ENCODE assay signal across 9 cellular contexts in the genomic region with DNA sequence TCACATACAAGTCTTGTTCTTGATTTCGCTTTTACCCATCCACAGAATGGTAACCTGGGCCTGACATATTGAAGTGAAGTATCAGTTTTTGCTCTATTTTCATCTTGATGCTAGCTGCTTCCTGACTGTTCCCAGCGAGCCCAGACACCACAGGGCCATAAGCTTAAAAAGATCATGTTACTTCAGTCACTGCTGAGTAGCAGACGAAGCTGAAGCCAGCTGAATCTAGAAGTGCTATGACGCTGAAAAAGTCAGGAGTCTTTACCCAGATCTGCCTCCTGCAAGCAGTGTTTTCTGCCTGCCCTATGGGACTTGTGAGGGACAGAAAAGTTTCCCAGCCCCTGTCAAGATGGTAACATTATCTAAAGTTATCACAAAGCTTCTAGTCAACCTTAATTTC. TPM values are rescaled to one million over a fixed set of nuclear protein-coding genes. Genes with fewer than 3 reads are reported as not detected.
DNase-seq lines count a peak whose midpoint lies in the region; ATAC-seq, FAIRE-seq and TF ChIP-seq lines count a peak whose summit lies in the region.
"Had no signal": no experiment of that assay in that cellular context is flagged by ENCODE, and none has a peak within 500 bp of the region (broad histone marks: within the 10 kb centered on the region; RNA-seq: fewer than 3 reads in every experiment).

No MANE protein-coding gene starts in this region.

- no peak overlapping the region for H3K9ac ChIP-seq in kidney (ENCODE audit: low read length in 2 of 2)

- H3K4me1 ChIP-seq in kidney (ENCODE audit: control insufficient read depth in 1 of 2, insufficient read depth in 1 of 2, low read depth in 1 of 2, low read length in 2 of 2) (peaks cover 16 to 25% of the 10 kb centered on the region in 2 donors), spleen (peaks cover 0 to 30% (median 18%) of the 10 kb centered on the region in 6 donors)

- ATAC-seq in stimulated activated naive CD8-positive, alpha-beta T cell treated with anti-CD3 and anti-CD28 coated beads, Interleukin-15, amount 100 ng/mL, for 72 hours = no peak

- no peaks in the 10 kb centered on the region for H3K27me3 Mint-ChIP-seq in stimulated activated naive CD8-positive, alpha-beta T cell treated with anti-CD3 and anti-CD28 coated beads, Interleukin-15, amount 100 ng/mL, for 72 hours

- intact Hi-C loops in kidney (cut with DNase I) (no loop called here), posterior vena cava (cut with DNase I) (no loop called here), spleen (cut with DNase I; ENCODE audit: low total_unique reads) (no loop called here)

- no peak for TF ChIP-seq POLR2A in spleen (IDR thresholded peaks at IDR 0.05)

- no peak overlapping the region for H3K27ac Mint-ChIP-seq in stimulated activated naive CD8-positive, alpha-beta T cell treated with anti-CD3 and anti-CD28 coated beads, Interleukin-15, amount 100 ng/mL, for 72 hours

- H3K27ac ChIP-seq in kidney (ENCODE audit: low read depth in 2 of 2, low read length in 2 of 2) (peak overlapping the region; percentile 24 to 36), spleen (no peak overlapping the region)

- no peak overlapping the region for H3K4me3 Mint-ChIP-seq in stimulated activated naive CD8-positive, alpha-beta T cell treated with anti-CD3 and anti-CD28 coated beads, Interleukin-15, amount 100 ng/mL, for 72 hours

- 70 to 87% (median 80%) methylated on average over 4 of the region's 4 CpGs for WGBS in spleen, 5 donors

- FAIRE-seq in kidney (lab: Jason Lieb, UNC) = no peak

- H3K4me1 Mint-ChIP-seq in stimulated activated naive CD8-positive, alpha-beta T cell treated with anti-CD3 and anti-CD28 coated beads, Interleukin-15, amount 100 ng/mL, for 72 hours = peaks cover 22% of the 10 kb centered on the region

- DNase-seq in Ammon's horn (ENCODE audit: low spot score) = peak; percentile 18
- DNase-seq in NCI-H82 (lab: John Stamatoyannopoulos, UW) = peak; percentile 79
- no peak for DNase-seq in kidney
- no peak for DNase-seq in stimulated activated naive CD8-positive, alpha-beta T cell treated with anti-CD3 and anti-CD28 coated beads, Interleukin-15, amount 100 ng/mL, for 72 hours
- no peak for DNase-seq in posterior vena cava (ENCODE audit: low spot score)
- DNase-seq in spleen = no peak
- DNase-seq: activated naive CD4-positive, alpha-beta T cell; stimulated activated CD4-positive, alpha-beta T cell treated with anti-CD3 and anti-CD28 coated beads, Interleukin-12 subunit alpha, Interleukin-12 subunit beta, amount 100 ng/mL, for 4 hours had no signal

- H3K36me3 ChIP-seq in kidney (ENCODE audit: control insufficient read depth in 1 of 2, insufficient read depth in 2 of 2, low read length in 2 of 2) (no peaks in the 10 kb centered on the region), spleen (no peaks in the 10 kb centered on the region)

- H3K9me3 Mint-ChIP-seq in stimulated activated naive CD8-positive, alpha-beta T cell treated with anti-CD3 and anti-CD28 coated beads, Interleukin-15, amount 100 ng/mL, for 72 hours = no peaks in the 10 kb centered on the region
- H3K9me3 Mint-ChIP-seq: IgD-negative memory B cell had no signal

- TF ChIP-seq CTCF in kidney (IDR thresholded peaks at IDR 0.05; ENCODE audit: borderline replicate concordance, extremely low read depth, insufficient read depth) (no peak), spleen (IDR thresholded peaks at IDR 0.05 in 8 of 11, conservative IDR thresholded peaks at IDR 0.05 in 3 of 11) (no peak)

- H3K9me3 ChIP-seq in kidney (ENCODE audit: control insufficient read depth in 1 of 2, low read length in 2 of 2) (no peaks in the 10 kb centered on the region), spleen (no peaks in the 10 kb centered on the region)

- H3K4me3 ChIP-seq in kidney (ENCODE audit: low read length in 2 of 2) = no peak overlapping the region
- no peak overlapping the region for H3K4me3 ChIP-seq in spleen

- peaks cover 0 to 23% (median 3%) of the 10 kb centered on the region in 7 donors for H3K27me3 ChIP-seq in spleen (replicated peaks in 1 of 7)

RNA-seq across cellular contexts. Expression of gene PRXL2A, which starts 2.7 kb away (rescaled TPM):
- total RNA-seq in kidney = 69.4 TPM
- 101 TPM for polyA plus RNA-seq in kidney (ENCODE audit: insufficient read depth, low read depth, low replicate concordance)
- total RNA-seq in posterior vena cava = 10 to 100 TPM; 22.1 to 23.2 TPM
- 10 to 100 TPM; 12.7 to 20.7 (median 16.9) TPM for total RNA-seq in spleen
- polyA plus RNA-seq in spleen = 10 to 100 TPM; 12.4 to 19.0 (median 14.3) TPM

RNA-seq across cellular contexts. Expression of gene TSPAN14, which starts 48.5 kb away (rescaled TPM):
- total RNA-seq in kidney (183 TPM), posterior vena cava (10 to 100 TPM; 56.6 to 57.4 TPM), spleen (100 to 1,000 TPM in 6 of 7 donors, 10 to 100 TPM in 1; 81.3 to 172 (median 129) TPM)
- polyA plus RNA-seq in kidney (ENCODE audit: insufficient read depth, low read depth, low replicate concordance) (36.8 TPM), spleen (10 to 100 TPM; 13.3 to 32.5 (median 24.6) TPM)

RNA-seq across cellular contexts. Expression of gene DYDC2, which starts 49.1 kb away (rescaled TPM):
- total RNA-seq in kidney = 0.57 TPM
- polyA plus RNA-seq in kidney (ENCODE audit: insufficient read depth, low read depth, low replicate concordance) = 0.22 TPM
- total RNA-seq in posterior vena cava = not detected
- not detected for total RNA-seq in spleen
- polyA plus RNA-seq in spleen = not detected
- polyA plus RNA-seq: IgD-negative memory B cell had no signal

RNA-seq across cellular contexts. Expression of gene DYDC1, which starts 49.1 kb away (rescaled TPM):
- not detected for total RNA-seq in kidney
- not detected for polyA plus RNA-seq in kidney (ENCODE audit: insufficient read depth, low read depth, low replicate concordance)
- not detected for total RNA-seq in posterior vena cava
- total RNA-seq in spleen = not detected
- polyA plus RNA-seq in spleen = not detected
- polyA plus RNA-seq: IgD-negative memory B cell had no signal

Comparison
In these comparisons a context has a peak if more than half of its experiments do, and no peak if none do; other contexts are left out.
1. DNase-seq: peak in Ammon's horn (single experiment) and NCI-H82 (single experiment); none in kidney (single experiment), stimulated activated naive CD8-positive, alpha-beta T cell treated with anti-CD3 and anti-CD28 coated beads, Interleukin-15, amount 100 ng/mL, for 72 hours (0 of 2), posterior vena cava (single experiment) and spleen (single experiment).
2. H3K27ac ChIP-seq: peak in kidney (2 of 2); none in spleen (0 of 8).